8 cellular contexts compared by ENCODE assay signal in genomic region chr15:45402955-45403892, GRCh38. TPM values are rescaled to one million over a fixed set of nuclear protein-coding genes. Genes with fewer than 3 reads are reported as not detected.
A peak's percentile ranks its signal among the peaks of the same experiment; 100 is the strongest.
DNase-seq lines count a peak whose midpoint lies in the region; ATAC-seq, FAIRE-seq and TF ChIP-seq lines count a peak whose summit lies in the region.

No MANE protein-coding gene starts in this region.

- H3K4me1 Mint-ChIP-seq in astrocyte (ENCODE audit: low read depth, unreplicated experiment), result peaks cover 2% of the 10 kb centered on the region

- peaks cover 32% of the 10 kb centered on the region for H4K20me1 ChIP-seq in astrocyte (ENCODE audit: insufficient read depth, low read length)

- H3K9ac ChIP-seq in astrocyte (ENCODE audit: low read length), result peak overlapping the region; percentile 90

- H3K9me3 Mint-ChIP-seq in astrocyte (ENCODE audit: unreplicated experiment), result no peaks in the 10 kb centered on the region

- H3K79me2 ChIP-seq in ACC112 (ENCODE audit: control insufficient read depth, insufficient read depth, low read length, unreplicated experiment) (peaks cover 25% of the 10 kb centered on the region), astrocyte (ENCODE audit: insufficient read depth, low read length) (peaks cover 41% of the 10 kb centered on the region)

- peak overlapping the region; percentile 86 for H3K4me3 ChIP-seq in ACC112 (ENCODE audit: low read depth, low read length)
- H3K4me3 ChIP-seq in RWPE2 (ENCODE audit: severe bottlenecking), result peak overlapping the region; percentile 89
- H3K4me3 ChIP-seq in astrocyte (ENCODE audit: insufficient read depth, low read depth, low read length), result peak overlapping the region; percentile 93
- H3K4me3 ChIP-seq in iPS-11a (ENCODE audit: low read depth, low read length), result peak overlapping the region; percentile 87
- H3K4me3 ChIP-seq in skin epidermis, result peak overlapping the region; percentile 72 to 99 (median 91)

- no peak for TF ChIP-seq CTCF in RWPE2 (IDR thresholded peaks at IDR 0.05; ENCODE audit: poor library complexity, severe bottlenecking)
- no peak for TF ChIP-seq CTCF in astrocyte (IDR thresholded peaks at IDR 0.05; ENCODE audit: insufficient read depth, low read depth, low read length)

- H3K36me3 Mint-ChIP-seq in astrocyte (ENCODE audit: low read depth, unreplicated experiment), result peaks cover 4% of the 10 kb centered on the region

- H3K27me3 Mint-ChIP-seq in astrocyte (ENCODE audit: low read depth, unreplicated experiment), result no peaks in the 10 kb centered on the region

- H3K4me2 ChIP-seq in astrocyte (ENCODE audit: low read length), result peak overlapping the region; percentile 93

- ATAC-seq in GM18867 (IDR thresholded peaks at IDR 0.05; ENCODE audit: unreplicated experiment) (peak; percentile 30), HG03097 (IDR thresholded peaks at IDR 0.05; ENCODE audit: low FRiP score, unreplicated experiment) (peak; percentile 27), RWPE2 (ENCODE audit: low read depth) (peak; percentile 51)

- peak overlapping the region; percentile 95 for H3K4me3 Mint-ChIP-seq in astrocyte (ENCODE audit: unreplicated experiment)

- DNase-seq in RWPE2 (ENCODE audit: low spot score) (peak; percentile 81), astrocyte (ENCODE audit: low read depth) (peak; percentile 30), putamen (ENCODE audit: low spot score) (no peak)

- H3K4me1 ChIP-seq in ACC112 (ENCODE audit: control insufficient read depth, insufficient read depth, low read length, unreplicated experiment) (peaks cover 14% of the 10 kb centered on the region), RWPE2 (ENCODE audit: insufficient read depth, poor library complexity, severe bottlenecking) (peaks cover 7% of the 10 kb centered on the region), astrocyte (ENCODE audit: insufficient read depth, low read length) (peaks cover 12% of the 10 kb centered on the region)

- H2AFZ ChIP-seq in ACC112 (ENCODE audit: low read length, unreplicated experiment) (peak overlapping the region; percentile 91), astrocyte (ENCODE audit: low read depth, low read length) (peak overlapping the region; percentile 87)

- no peak overlapping the region for H3K27ac ChIP-seq in ACC112 (ENCODE audit: low read depth, low read length)
- H3K27ac ChIP-seq in RWPE2 (ENCODE audit: poor library complexity, severe bottlenecking), result peak overlapping the region; percentile 66
- H3K27ac ChIP-seq in astrocyte (ENCODE audit: low read depth, low read length), result peak overlapping the region; percentile 72
- H3K27ac ChIP-seq in skin epidermis, result peak overlapping the region; percentile 50 to 98 (median 93)

- H3K9me3 ChIP-seq in RWPE2 (ENCODE audit: severe bottlenecking) (no peaks in the 10 kb centered on the region), astrocyte (ENCODE audit: insufficient read depth, low read depth, low read length) (no peaks in the 10 kb centered on the region)

- H3K27me3 ChIP-seq in ACC112 (ENCODE audit: insufficient read depth, low read length) (no peaks in the 10 kb centered on the region), RWPE2 (ENCODE audit: insufficient read depth, poor library complexity, severe bottlenecking) (no peaks in the 10 kb centered on the region), astrocyte (ENCODE audit: insufficient read depth, low read length) (no peaks in the 10 kb centered on the region)

- H3K36me3 ChIP-seq in ACC112 (ENCODE audit: insufficient read depth, low read length), result peaks cover 18% of the 10 kb centered on the region
- H3K36me3 ChIP-seq in RWPE2 (ENCODE audit: low read depth), result peaks cover 43% of the 10 kb centered on the region
- peaks cover 23% of the 10 kb centered on the region for H3K36me3 ChIP-seq in astrocyte (ENCODE audit: insufficient read depth, low read length)

- no peak for FAIRE-seq in astrocyte (lab: Jason Lieb, UNC)

- H3K27ac Mint-ChIP-seq in astrocyte (ENCODE audit: unreplicated experiment), result peak overlapping the region; percentile 47

RNA-seq across cellular contexts. Expression of gene GATM, which starts 24.9 kb away (rescaled TPM):
- 5.1 and 5.4 TPM in 2 replicates for total RNA-seq in astrocyte
